In the genomic region with DNA sequence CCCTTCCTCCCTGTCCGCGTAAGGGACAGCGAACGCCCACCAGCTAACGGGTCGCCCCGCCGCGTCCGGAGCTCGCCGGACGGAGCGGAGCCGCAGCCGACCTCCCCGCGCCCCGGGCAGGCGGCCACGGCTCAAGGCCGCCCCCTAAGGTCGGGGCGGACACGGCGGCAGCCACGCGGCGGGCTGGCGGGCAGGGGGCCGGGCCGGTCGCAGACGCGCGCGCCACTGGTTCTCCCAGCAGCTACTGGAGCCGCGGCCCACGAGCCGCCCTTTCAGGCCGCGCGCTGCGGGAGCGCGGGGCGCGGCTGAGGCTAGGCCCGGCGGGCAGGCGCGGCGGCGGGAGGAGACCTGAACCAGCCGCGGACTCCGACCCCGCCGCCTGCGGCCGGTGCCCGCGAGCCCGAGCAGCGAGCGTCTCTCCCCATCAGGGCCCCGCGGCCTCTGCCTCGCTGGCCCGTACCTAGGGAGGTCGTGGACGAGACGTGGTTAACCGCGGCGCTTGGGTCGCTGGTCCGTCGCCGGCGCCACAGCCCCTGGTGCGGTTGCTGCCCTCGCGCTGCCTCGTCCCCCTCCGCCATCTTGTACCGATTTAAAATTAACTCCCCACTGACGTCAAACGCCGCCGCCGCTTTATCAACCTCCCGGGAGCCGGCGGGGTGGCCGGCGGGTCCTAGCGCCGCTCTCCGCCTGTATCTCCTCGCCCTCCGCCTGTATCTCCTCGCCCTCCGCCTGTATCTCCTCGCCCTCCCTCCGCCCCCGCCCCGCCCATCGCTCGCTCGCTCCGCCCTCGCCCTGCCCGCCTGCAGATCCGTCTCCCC, we compare ENCODE assay signal across 8 cellular contexts. TPM values are rescaled to one million over a fixed set of nuclear protein-coding genes. Genes with fewer than 3 reads are reported as not detected.
DNase-seq lines count a peak whose midpoint lies in the region; ATAC-seq and TF ChIP-seq lines count a peak whose summit lies in the region.

A gene (minus strand): TSS at position 591 of the 818 bp plus-strand sequence. CDS start 13 bp downstream, at position 578.

- peaks cover 4% of the 10 kb centered on the region for H3K27me3 Mint-ChIP-seq in activated B cell treated with CpG ODN at 0.5 μM for 24 hours

- H3K4me3 Mint-ChIP-seq in activated B cell treated with CpG ODN at 0.5 μM for 24 hours, result peak within 1 kb of the TSS; percentile 91

- ATAC-seq in GM18909 (IDR thresholded peaks at IDR 0.05; ENCODE audit: poor library complexity, unreplicated experiment), result peak; percentile 89
- ATAC-seq in HG03175 (IDR thresholded peaks at IDR 0.05; ENCODE audit: unreplicated experiment), result peak; percentile 90
- peak; percentile 87 for ATAC-seq in activated B cell treated with CpG ODN at 0.5 μM for 24 hours (ENCODE audit: low read depth)

- peaks cover 46% of the 10 kb centered on the region for H3K4me1 Mint-ChIP-seq in activated B cell treated with CpG ODN at 0.5 μM for 24 hours

- H3K36me3 Mint-ChIP-seq in activated B cell treated with CpG ODN at 0.5 μM for 24 hours (ENCODE audit: low read depth), result peaks cover 6% of the 10 kb centered on the region

- peak; percentile 93 for DNase-seq in AG08396 (ENCODE audit: low spot score)
- peak; percentile 94 for DNase-seq in NCI-H226
- DNase-seq in activated B cell treated with CpG ODN at 0.5 μM for 24 hours, result peak; percentile 87
- peak in 60 of 61 donors; percentile 42 to 97 (median 91) for DNase-seq in caudate nucleus (lab: John Stamatoyannopoulos, UW)
- peak; percentile 98 for DNase-seq in iris pigment epithelial cell (ENCODE audit: low read depth)
- peak; percentile 90 for DNase-seq in stimulated activated CD4-positive, alpha-beta T cell treated with anti-CD3 and anti-CD28 coated beads, Interleukin-12 subunit alpha, Interleukin-12 subunit beta, amount 100 ng/mL, for 4 hours

- H3K9me3 Mint-ChIP-seq in activated B cell treated with CpG ODN at 0.5 μM for 24 hours, result no peaks in the 10 kb centered on the region

- POLR2A ChIA-PET in activated B cell treated with CpG ODN at 0.5 μM for 24 hours (lab: Charles Lee), result interaction anchor here (0.6 to 3.7 kb wide), 9 partner anchors 10 to 1180 kb away, joined by 3 to 28 read pairs (median 3); a partner anchor contains a TSS

- CTCF ChIA-PET in activated B cell treated with CpG ODN at 0.5 μM for 24 hours (lab: Charles Lee), result interaction anchor here (0.9 to 3.8 kb wide), 14 partner anchors 11 to 837 kb away, joined by 3 to 20 read pairs (median 4); no protein-coding TSS in a partner anchor

- H3K27ac ChIP-seq in caudate nucleus (ENCODE audit: low read depth, low read length), result peak within 1 kb of the TSS; percentile 94

- intact Hi-C loops in activated B cell treated with CpG ODN at 0.5 μM for 24 hours (cut with micrococcal nuclease), result loop anchor here (1.0 to 10.0 kb wide), 19 partner anchors 62 to 1411 kb away; a partner anchor contains a TSS

- TF ChIP-seq CTCF in activated B cell treated with CpG ODN at 0.5 μM for 24 hours (IDR thresholded peaks at IDR 0.05), result no peak

- peak within 1 kb of the TSS; percentile 86 for H3K27ac Mint-ChIP-seq in activated B cell treated with CpG ODN at 0.5 μM for 24 hours

RNA-seq across cellular contexts. Expression of the gene that starts here (rescaled TPM):
- total RNA-seq in activated B cell treated with CpG ODN at 0.5 μM for 24 hours, result 40.0 and 43.2 TPM in 2 replicates

Comparison
In these comparisons a context has a peak if more than half of its experiments do, and no peak if none do; other contexts are left out.
1. Peak in every context shown above with its lines: DNase-seq, ATAC-seq and H3K27ac ChIP-seq.